Comparison of ENCODE assay signal across 1 cellular context in the genomic region with DNA sequence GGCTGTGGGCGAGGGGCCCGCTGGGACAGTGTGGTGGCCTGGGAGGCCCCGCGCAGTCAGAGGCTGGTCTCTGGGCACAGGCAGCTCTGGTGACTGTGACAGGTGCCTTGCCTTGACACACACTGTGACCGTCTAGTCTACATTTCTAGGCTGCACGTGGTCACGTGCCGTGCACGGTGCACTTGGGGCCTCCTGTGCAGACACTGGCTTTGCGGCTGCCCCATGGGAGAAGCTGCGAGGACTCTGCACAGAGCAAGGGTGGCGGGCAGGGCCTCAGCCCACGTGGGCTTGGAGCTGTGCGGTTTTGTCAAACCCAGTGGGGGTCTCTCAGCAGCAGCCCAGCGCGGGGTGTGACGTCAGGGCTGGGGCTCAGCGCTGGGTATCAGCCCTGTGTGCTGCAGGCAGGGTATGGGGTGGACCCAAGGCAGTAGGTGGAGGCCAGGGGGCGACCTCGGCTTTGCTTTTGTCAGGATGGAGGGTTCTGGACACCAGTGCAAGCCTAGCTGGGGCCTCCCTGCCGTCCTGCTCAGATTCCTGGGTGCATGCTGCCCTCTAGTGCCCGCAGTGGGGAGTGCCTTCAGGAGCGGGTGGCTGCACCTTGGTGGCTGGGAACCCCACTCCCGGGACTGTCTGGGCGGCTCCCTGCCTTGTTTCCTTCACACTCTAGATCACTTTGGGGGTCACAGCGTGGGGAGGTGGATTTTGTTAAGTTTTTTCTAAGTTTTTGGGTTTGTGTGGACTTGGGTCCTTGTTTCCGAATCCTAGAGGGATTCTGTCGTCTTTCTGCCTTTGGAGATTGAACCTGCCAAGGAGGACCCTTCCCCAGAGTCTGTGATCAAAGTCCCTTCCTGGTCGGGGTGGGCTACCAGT.
TF ChIP-seq lines count a peak whose summit lies in the region.

No MANE protein-coding gene starts in this region.

TF ChIP-seq in HepG2, 621 proteins besides CTCF, POLR2A, EP300 and RAD21 (continued from another document and continues in another):
- TF ChIP-seq ZSCAN31 (CRISPR knock-in tag; IDR thresholded peaks at IDR 0.05; ENCODE audit: low read depth) (no peak), THAP11 (CRISPR knock-in tag; IDR thresholded peaks at IDR 0.05) (0 out of 2 replicates have a peak, but pooled peaks have one; percentile 20), LCORL (IDR thresholded peaks at IDR 0.05) (no peak), LCORL (CRISPR knock-in tag; IDR thresholded peaks at IDR 0.05) (peak; percentile 75; the same call in 1 of the 2 replicates), ZNF264 (CRISPR knock-in tag; IDR thresholded peaks at IDR 0.05) (no peak), MED1 (CRISPR knock-in tag; IDR thresholded peaks at IDR 0.05) (no peak; the same call in 1 of the 2 replicates), PAXIP1 (CRISPR knock-in tag; conservative IDR thresholded peaks at IDR 0.05) (no peak), GPN1 (CRISPR knock-in tag; IDR thresholded peaks at IDR 0.05; ENCODE audit: borderline replicate concordance) (no peak), SRY (CRISPR knock-in tag; IDR thresholded peaks at IDR 0.05) (peak; percentile 46; the same call in 1 of the 2 replicates), TSC22D2 (CRISPR knock-in tag; IDR thresholded peaks at IDR 0.05; ENCODE audit: borderline replicate concordance) (no peak), MLLT10 (CRISPR knock-in tag; IDR thresholded peaks at IDR 0.05) (no peak), NR1H2 (CRISPR knock-in tag; IDR thresholded peaks at IDR 0.05; ENCODE audit: borderline replicate concordance, low read depth) (no peak), CBX5 (CRISPR knock-in tag; IDR thresholded peaks at IDR 0.05; ENCODE audit: borderline replicate concordance) (no peak), ZNF556 (CRISPR knock-in tag; IDR thresholded peaks at IDR 0.05; ENCODE audit: borderline replicate concordance) (peak; percentile 75; the same call in 1 of the 2 replicates), RARG (CRISPR knock-in tag; IDR thresholded peaks at IDR 0.05; ENCODE audit: low read depth) (no peak), ZNF761 (CRISPR knock-in tag; conservative IDR thresholded peaks at IDR 0.05) (no peak), ZGPAT (CRISPR knock-in tag; IDR thresholded peaks at IDR 0.05) (no peak), ZNF362 (CRISPR knock-in tag; IDR thresholded peaks at IDR 0.05; ENCODE audit: borderline replicate concordance) (peak; percentile 36; the same call in 1 of the 2 replicates), ZNF34 (CRISPR knock-in tag; IDR thresholded peaks at IDR 0.05; ENCODE audit: borderline replicate concordance) (no peak), ZSCAN25 (CRISPR knock-in tag; IDR thresholded peaks at IDR 0.05) (0 out of 2 replicates have a peak, but pooled peaks have one; percentile 23), ZNF282 (IDR thresholded peaks at IDR 0.05; ENCODE audit: partially characterized antibody) (no peak), ZNF230 (CRISPR knock-in tag; IDR thresholded peaks at IDR 0.05) (peak; percentile 38; the same call in 1 of the 2 replicates), ZNF543 (CRISPR knock-in tag; IDR thresholded peaks at IDR 0.05) (peak; percentile 64; the same call in 1 of the 2 replicates), ZIK1 (CRISPR knock-in tag; IDR thresholded peaks at IDR 0.05; ENCODE audit: borderline replicate concordance, low read depth) (peak; percentile 66; the same call in 1 of the 2 replicates), NFE2L1 (CRISPR knock-in tag; IDR thresholded peaks at IDR 0.05; ENCODE audit: borderline replicate concordance) (no peak), TBP (CRISPR knock-in tag; IDR thresholded peaks at IDR 0.05) (no peak), MXI1 (IDR thresholded peaks at IDR 0.05; ENCODE audit: borderline replicate concordance, low read depth, low read length) (peak; percentile 62; the same call in 1 of the 3 replicates), GABPA (IDR thresholded peaks at IDR 0.05; ENCODE audit: low read depth, low read length) (no peak), GABPA (CRISPR knock-in tag; IDR thresholded peaks at IDR 0.05; ENCODE audit: low read depth) (no peak), FOXA3 (CRISPR knock-in tag; IDR thresholded peaks at IDR 0.05) (peak; percentile 11; the same call in 1 of the 2 replicates)
- TF ChIP-seq, protein P1, sequence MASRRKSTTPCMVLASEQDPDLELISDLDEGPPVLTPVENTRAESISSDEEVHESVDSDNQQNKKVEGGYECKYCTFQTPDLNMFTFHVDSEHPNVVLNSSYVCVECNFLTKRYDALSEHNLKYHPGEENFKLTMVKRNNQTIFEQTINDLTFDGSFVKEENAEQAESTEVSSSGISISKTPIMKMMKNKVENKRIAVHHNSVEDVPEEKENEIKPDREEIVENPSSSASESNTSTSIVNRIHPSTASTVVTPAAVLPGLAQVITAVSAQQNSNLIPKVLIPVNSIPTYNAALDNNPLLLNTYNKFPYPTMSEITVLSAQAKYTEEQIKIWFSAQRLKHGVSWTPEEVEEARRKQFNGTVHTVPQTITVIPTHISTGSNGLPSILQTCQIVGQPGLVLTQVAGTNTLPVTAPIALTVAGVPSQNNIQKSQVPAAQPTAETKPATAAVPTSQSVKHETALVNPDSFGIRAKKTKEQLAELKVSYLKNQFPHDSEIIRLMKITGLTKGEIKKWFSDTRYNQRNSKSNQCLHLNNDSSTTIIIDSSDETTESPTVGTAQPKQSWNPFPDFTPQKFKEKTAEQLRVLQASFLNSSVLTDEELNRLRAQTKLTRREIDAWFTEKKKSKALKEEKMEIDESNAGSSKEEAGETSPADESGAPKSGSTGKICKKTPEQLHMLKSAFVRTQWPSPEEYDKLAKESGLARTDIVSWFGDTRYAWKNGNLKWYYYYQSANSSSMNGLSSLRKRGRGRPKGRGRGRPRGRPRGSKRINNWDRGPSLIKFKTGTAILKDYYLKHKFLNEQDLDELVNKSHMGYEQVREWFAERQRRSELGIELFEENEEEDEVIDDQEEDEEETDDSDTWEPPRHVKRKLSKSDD (CRISPR knock-in tag; IDR thresholded peaks at IDR 0.05; ENCODE audit: low read depth): 0 out of 2 replicates have a peak, but pooled peaks have one; percentile 25
- TF ChIP-seq, protein P2, sequence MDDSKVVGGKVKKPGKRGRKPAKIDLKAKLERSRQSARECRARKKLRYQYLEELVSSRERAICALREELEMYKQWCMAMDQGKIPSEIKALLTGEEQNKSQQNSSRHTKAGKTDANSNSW (CRISPR knock-in tag; IDR thresholded peaks at IDR 0.05; ENCODE audit: borderline replicate concordance): no peak
- TF ChIP-seq, protein P3, sequence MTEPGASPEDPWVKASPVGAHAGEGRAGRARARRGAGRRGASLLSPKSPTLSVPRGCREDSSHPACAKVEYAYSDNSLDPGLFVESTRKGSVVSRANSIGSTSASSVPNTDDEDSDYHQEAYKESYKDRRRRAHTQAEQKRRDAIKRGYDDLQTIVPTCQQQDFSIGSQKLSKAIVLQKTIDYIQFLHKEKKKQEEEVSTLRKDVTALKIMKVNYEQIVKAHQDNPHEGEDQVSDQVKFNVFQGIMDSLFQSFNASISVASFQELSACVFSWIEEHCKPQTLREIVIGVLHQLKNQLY (CRISPR knock-in tag; IDR thresholded peaks at IDR 0.05): peak; percentile 45; the same call in 1 of the 2 replicates
- TF ChIP-seq, protein P4, sequence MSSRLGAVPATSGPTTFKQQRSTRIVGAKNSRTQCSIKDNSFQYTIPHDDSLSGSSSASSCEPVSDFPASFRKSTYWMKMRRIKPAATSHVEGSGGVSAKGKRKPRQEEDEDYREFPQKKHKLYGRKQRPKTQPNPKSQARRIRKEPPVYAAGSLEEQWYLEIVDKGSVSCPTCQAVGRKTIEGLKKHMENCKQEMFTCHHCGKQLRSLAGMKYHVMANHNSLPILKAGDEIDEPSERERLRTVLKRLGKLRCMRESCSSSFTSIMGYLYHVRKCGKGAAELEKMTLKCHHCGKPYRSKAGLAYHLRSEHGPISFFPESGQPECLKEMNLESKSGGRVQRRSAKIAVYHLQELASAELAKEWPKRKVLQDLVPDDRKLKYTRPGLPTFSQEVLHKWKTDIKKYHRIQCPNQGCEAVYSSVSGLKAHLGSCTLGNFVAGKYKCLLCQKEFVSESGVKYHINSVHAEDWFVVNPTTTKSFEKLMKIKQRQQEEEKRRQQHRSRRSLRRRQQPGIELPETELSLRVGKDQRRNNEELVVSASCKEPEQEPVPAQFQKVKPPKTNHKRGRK (CRISPR knock-in tag; IDR thresholded peaks at IDR 0.05): 0 out of 2 replicates have a peak, but pooled peaks have one; percentile 37
- TF ChIP-seq, protein P5, sequence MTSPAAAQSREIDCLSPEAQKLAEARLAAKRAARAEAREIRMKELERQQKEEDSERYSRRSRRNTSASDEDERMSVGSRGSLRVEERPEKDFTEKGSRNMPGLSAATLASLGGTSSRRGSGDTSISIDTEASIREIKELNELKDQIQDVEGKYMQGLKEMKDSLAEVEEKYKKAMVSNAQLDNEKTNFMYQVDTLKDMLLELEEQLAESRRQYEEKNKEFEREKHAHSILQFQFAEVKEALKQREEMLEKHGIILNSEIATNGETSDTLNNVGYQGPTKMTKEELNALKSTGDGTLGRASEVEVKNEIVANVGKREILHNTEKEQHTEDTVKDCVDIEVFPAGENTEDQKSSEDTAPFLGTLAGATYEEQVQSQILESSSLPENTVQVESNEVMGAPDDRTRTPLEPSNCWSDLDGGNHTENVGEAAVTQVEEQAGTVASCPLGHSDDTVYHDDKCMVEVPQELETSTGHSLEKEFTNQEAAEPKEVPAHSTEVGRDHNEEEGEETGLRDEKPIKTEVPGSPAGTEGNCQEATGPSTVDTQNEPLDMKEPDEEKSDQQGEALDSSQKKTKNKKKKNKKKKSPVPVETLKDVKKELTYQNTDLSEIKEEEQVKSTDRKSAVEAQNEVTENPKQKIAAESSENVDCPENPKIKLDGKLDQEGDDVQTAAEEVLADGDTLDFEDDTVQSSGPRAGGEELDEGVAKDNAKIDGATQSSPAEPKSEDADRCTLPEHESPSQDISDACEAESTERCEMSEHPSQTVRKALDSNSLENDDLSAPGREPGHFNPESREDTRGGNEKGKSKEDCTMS (CRISPR knock-in tag; conservative IDR thresholded peaks at IDR 0.05): no peak
- TF ChIP-seq, protein P6, sequence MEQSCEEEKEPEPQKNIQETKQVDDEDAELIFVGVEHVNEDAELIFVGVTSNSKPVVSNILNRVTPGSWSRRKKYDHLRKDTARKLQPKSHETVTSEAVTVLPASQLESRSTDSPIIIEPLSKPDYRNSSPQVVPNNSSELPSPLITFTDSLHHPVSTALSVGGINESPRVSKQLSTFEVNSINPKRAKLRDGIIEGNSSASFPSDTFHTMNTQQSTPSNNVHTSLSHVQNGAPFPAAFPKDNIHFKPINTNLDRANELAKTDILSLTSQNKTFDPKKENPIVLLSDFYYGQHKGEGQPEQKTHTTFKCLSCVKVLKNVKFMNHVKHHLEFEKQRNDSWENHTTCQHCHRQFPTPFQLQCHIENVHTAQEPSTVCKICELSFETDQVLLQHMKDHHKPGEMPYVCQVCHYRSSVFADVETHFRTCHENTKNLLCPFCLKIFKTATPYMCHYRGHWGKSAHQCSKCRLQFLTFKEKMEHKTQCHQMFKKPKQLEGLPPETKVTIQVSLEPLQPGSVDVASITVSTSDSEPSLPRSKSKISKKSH (CRISPR knock-in tag; IDR thresholded peaks at IDR 0.05; ENCODE audit: borderline replicate concordance): peak; percentile 73; the same call in 1 of the 2 replicates
